ENCODE assay signal across 1 cellular context in the genomic region with DNA sequence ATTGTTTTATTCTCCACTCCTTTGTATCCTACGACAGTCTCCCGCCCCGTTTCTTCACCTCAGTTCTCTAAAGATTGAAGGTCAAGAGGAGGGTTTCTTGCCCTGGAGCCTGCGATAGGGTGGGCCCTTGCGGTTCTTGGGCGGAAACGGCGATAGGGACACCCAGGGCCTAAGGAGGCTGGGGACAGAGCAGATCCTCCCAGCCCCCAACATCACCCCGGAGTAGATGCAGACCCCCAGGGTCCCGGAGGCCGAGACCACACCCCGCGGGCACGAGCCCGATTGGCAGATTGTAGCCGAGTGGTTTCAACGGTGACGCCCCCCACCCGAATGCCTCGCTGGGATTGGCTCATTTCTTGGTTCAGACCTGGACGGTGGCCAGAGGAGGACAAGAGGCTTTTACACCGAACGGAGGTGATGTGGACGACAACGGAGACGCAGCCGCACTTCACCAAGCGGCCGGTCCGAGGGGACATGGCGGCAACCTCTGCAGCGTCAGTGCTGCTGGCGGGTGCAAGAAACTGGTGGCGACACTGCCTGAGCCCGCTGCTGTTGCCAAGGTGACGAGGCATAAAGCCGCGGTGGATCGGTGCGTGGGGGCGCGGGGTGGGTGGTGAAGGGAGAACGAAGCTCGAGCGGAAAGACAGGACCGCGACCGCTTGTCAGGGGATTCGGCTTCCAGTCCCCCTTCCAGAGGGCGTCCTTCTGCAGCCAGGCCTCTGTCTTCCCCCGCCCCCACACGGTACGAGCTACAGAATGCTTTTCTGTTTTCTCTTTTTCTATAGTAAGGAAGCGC.
TF ChIP-seq lines count a peak whose summit lies in the region.

No MANE protein-coding gene starts in this region.

TF ChIP-seq in GM12878, 131 proteins besides CTCF, POLR2A, EP300 and RAD21 (continued from another document and continues in another):
- TF ChIP-seq, protein P1, sequence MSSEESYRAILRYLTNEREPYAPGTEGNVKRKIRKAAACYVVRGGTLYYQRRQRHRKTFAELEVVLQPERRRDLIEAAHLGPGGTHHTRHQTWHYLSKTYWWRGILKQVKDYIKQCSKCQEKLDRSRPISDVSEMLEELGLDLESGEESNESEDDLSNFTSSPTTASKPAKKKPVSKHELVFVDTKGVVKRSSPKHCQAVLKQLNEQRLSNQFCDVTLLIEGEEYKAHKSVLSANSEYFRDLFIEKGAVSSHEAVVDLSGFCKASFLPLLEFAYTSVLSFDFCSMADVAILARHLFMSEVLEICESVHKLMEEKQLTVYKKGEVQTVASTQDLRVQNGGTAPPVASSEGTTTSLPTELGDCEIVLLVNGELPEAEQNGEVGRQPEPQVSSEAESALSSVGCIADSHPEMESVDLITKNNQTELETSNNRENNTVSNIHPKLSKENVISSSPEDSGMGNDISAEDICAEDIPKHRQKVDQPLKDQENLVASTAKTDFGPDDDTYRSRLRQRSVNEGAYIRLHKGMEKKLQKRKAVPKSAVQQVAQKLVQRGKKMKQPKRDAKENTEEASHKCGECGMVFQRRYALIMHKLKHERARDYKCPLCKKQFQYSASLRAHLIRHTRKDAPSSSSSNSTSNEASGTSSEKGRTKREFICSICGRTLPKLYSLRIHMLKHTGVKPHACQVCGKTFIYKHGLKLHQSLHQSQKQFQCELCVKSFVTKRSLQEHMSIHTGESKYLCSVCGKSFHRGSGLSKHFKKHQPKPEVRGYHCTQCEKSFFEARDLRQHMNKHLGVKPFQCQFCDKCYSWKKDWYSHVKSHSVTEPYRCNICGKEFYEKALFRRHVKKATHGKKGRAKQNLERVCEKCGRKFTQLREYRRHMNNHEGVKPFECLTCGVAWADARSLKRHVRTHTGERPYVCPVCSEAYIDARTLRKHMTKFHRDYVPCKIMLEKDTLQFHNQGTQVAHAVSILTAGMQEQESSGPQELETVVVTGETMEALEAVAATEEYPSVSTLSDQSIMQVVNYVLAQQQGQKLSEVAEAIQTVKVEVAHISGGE (CRISPR knock-in tag; IDR thresholded peaks at IDR 0.05), result no peak
- TF ChIP-seq CHD2 (IDR thresholded peaks at IDR 0.05; ENCODE audit: borderline replicate concordance, low read depth, low read length) (no peak), NR2C1 (IDR thresholded peaks at IDR 0.05) (no peak), GATAD2B (conservative IDR thresholded peaks at IDR 0.05; ENCODE audit: low read depth) (peak; percentile 72; the same call in 1 of the 2 replicates), NR2F1 (conservative IDR thresholded peaks at IDR 0.05) (peak; percentile 57; the same call in 1 of the 2 replicates), MTA3 (IDR thresholded peaks at IDR 0.05; ENCODE audit: borderline replicate concordance, low read length) (no peak), RUNX3 (IDR thresholded peaks at IDR 0.05; ENCODE audit: low read length) (peak; percentile 35; the same call in 1 of the 2 replicates), CBFB (IDR thresholded peaks at IDR 0.05; ENCODE audit: low read depth) (peak; percentile 75; the same call in 1 of the 2 replicates), ZNF207 (IDR thresholded peaks at IDR 0.05; ENCODE audit: borderline replicate concordance) (0 out of 2 replicates have a peak, but pooled peaks have one; percentile 44), SPI1 (IDR thresholded peaks at IDR 0.05; ENCODE audit: borderline replicate concordance, insufficient read depth, low read depth, low read length) (no peak), NR2C2 (IDR thresholded peaks at IDR 0.05; ENCODE audit: borderline replicate concordance, control insufficient read depth, insufficient read length, low read depth) (no peak), ZNF24 (IDR thresholded peaks at IDR 0.05) (no peak), JUNB (IDR thresholded peaks at IDR 0.05) (no peak), BHLHE40 (IDR thresholded peaks at IDR 0.05; ENCODE audit: borderline replicate concordance in 1 of 2, low read depth in 2 of 2, low read length in 1 of 2) (peak in 1 of 2 experiments; percentile 64; a peak in 2 of 4 replicates), EED (IDR thresholded peaks at IDR 0.05; ENCODE audit: low read depth) (no peak), CREB1 (IDR thresholded peaks at IDR 0.05; ENCODE audit: low read depth) (peak; percentile 45; the same call in 1 of the 2 replicates), MYC (IDR thresholded peaks at IDR 0.05; ENCODE audit: insufficient read depth, insufficient read length, insufficient replicate concordance, low read length, severe bottlenecking) (no peak), RAD51 (IDR thresholded peaks at IDR 0.05) (no peak), MTA2 (IDR thresholded peaks at IDR 0.05; ENCODE audit: low read depth) (0 out of 2 replicates have a peak, but pooled peaks have one; percentile 21), NRF1 (conservative IDR thresholded peaks at IDR 0.05; ENCODE audit: low read depth, low read length) (no peak), RFX5 (IDR thresholded peaks at IDR 0.05; ENCODE audit: low read depth, low read length) (no peak; the same call in 1 of the 2 replicates), SP1 (IDR thresholded peaks at IDR 0.05; ENCODE audit: low read depth, low read length) (peak; percentile 69), SREBF2 (IDR thresholded peaks at IDR 0.05; ENCODE audit: low read length) (no peak)
- TF ChIP-seq, protein P2, sequence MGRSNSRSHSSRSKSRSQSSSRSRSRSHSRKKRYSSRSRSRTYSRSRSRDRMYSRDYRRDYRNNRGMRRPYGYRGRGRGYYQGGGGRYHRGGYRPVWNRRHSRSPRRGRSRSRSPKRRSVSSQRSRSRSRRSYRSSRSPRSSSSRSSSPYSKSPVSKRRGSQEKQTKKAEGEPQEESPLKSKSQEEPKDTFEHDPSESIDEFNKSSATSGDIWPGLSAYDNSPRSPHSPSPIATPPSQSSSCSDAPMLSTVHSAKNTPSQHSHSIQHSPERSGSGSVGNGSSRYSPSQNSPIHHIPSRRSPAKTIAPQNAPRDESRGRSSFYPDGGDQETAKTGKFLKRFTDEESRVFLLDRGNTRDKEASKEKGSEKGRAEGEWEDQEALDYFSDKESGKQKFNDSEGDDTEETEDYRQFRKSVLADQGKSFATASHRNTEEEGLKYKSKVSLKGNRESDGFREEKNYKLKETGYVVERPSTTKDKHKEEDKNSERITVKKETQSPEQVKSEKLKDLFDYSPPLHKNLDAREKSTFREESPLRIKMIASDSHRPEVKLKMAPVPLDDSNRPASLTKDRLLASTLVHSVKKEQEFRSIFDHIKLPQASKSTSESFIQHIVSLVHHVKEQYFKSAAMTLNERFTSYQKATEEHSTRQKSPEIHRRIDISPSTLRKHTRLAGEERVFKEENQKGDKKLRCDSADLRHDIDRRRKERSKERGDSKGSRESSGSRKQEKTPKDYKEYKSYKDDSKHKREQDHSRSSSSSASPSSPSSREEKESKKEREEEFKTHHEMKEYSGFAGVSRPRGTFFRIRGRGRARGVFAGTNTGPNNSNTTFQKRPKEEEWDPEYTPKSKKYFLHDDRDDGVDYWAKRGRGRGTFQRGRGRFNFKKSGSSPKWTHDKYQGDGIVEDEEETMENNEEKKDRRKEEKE (IDR thresholded peaks at IDR 0.05), result no peak
- TF ChIP-seq, protein P3, sequence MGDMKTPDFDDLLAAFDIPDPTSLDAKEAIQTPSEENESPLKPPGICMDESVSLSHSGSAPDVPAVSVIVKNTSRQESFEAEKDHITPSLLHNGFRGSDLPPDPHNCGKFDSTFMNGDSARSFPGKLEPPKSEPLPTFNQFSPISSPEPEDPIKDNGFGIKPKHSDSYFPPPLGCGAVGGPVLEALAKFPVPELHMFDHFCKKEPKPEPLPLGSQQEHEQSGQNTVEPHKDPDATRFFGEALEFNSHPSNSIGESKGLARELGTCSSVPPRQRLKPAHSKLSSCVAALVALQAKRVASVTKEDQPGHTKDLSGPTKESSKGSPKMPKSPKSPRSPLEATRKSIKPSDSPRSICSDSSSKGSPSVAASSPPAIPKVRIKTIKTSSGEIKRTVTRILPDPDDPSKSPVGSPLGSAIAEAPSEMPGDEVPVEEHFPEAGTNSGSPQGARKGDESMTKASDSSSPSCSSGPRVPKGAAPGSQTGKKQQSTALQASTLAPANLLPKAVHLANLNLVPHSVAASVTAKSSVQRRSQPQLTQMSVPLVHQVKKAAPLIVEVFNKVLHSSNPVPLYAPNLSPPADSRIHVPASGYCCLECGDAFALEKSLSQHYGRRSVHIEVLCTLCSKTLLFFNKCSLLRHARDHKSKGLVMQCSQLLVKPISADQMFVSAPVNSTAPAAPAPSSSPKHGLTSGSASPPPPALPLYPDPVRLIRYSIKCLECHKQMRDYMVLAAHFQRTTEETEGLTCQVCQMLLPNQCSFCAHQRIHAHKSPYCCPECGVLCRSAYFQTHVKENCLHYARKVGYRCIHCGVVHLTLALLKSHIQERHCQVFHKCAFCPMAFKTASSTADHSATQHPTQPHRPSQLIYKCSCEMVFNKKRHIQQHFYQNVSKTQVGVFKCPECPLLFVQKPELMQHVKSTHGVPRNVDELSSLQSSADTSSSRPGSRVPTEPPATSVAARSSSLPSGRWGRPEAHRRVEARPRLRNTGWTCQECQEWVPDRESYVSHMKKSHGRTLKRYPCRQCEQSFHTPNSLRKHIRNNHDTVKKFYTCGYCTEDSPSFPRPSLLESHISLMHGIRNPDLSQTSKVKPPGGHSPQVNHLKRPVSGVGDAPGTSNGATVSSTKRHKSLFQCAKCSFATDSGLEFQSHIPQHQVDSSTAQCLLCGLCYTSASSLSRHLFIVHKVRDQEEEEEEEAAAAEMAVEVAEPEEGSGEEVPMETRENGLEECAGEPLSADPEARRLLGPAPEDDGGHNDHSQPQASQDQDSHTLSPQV (IDR thresholded peaks at IDR 0.05), result no peak
- TF ChIP-seq, protein P4, sequence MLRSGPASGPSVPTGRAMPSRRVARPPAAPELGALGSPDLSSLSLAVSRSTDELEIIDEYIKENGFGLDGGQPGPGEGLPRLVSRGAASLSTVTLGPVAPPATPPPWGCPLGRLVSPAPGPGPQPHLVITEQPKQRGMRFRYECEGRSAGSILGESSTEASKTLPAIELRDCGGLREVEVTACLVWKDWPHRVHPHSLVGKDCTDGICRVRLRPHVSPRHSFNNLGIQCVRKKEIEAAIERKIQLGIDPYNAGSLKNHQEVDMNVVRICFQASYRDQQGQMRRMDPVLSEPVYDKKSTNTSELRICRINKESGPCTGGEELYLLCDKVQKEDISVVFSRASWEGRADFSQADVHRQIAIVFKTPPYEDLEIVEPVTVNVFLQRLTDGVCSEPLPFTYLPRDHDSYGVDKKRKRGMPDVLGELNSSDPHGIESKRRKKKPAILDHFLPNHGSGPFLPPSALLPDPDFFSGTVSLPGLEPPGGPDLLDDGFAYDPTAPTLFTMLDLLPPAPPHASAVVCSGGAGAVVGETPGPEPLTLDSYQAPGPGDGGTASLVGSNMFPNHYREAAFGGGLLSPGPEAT (IDR thresholded peaks at IDR 0.05; ENCODE audit: low read depth), result no peak
- TF ChIP-seq, protein P5, sequence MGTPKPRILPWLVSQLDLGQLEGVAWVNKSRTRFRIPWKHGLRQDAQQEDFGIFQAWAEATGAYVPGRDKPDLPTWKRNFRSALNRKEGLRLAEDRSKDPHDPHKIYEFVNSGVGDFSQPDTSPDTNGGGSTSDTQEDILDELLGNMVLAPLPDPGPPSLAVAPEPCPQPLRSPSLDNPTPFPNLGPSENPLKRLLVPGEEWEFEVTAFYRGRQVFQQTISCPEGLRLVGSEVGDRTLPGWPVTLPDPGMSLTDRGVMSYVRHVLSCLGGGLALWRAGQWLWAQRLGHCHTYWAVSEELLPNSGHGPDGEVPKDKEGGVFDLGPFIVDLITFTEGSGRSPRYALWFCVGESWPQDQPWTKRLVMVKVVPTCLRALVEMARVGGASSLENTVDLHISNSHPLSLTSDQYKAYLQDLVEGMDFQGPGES (IDR thresholded peaks at IDR 0.05), result no peak
- TF ChIP-seq, protein P6, sequence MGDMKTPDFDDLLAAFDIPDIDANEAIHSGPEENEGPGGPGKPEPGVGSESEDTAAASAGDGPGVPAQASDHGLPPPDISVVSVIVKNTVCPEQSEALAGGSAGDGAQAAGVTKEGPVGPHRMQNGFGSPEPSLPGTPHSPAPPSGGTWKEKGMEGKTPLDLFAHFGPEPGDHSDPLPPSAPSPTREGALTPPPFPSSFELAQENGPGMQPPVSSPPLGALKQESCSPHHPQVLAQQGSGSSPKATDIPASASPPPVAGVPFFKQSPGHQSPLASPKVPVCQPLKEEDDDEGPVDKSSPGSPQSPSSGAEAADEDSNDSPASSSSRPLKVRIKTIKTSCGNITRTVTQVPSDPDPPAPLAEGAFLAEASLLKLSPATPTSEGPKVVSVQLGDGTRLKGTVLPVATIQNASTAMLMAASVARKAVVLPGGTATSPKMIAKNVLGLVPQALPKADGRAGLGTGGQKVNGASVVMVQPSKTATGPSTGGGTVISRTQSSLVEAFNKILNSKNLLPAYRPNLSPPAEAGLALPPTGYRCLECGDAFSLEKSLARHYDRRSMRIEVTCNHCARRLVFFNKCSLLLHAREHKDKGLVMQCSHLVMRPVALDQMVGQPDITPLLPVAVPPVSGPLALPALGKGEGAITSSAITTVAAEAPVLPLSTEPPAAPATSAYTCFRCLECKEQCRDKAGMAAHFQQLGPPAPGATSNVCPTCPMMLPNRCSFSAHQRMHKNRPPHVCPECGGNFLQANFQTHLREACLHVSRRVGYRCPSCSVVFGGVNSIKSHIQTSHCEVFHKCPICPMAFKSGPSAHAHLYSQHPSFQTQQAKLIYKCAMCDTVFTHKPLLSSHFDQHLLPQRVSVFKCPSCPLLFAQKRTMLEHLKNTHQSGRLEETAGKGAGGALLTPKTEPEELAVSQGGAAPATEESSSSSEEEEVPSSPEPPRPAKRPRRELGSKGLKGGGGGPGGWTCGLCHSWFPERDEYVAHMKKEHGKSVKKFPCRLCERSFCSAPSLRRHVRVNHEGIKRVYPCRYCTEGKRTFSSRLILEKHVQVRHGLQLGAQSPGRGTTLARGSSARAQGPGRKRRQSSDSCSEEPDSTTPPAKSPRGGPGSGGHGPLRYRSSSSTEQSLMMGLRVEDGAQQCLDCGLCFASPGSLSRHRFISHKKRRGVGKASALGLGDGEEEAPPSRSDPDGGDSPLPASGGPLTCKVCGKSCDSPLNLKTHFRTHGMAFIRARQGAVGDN (IDR thresholded peaks at IDR 0.05), result no peak
- TF ChIP-seq, protein P7, sequence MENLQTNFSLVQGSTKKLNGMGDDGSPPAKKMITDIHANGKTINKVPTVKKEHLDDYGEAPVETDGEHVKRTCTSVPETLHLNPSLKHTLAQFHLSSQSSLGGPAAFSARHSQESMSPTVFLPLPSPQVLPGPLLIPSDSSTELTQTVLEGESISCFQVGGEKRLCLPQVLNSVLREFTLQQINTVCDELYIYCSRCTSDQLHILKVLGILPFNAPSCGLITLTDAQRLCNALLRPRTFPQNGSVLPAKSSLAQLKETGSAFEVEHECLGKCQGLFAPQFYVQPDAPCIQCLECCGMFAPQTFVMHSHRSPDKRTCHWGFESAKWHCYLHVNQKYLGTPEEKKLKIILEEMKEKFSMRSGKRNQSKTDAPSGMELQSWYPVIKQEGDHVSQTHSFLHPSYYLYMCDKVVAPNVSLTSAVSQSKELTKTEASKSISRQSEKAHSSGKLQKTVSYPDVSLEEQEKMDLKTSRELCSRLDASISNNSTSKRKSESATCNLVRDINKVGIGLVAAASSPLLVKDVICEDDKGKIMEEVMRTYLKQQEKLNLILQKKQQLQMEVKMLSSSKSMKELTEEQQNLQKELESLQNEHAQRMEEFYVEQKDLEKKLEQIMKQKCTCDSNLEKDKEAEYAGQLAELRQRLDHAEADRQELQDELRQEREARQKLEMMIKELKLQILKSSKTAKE (IDR thresholded peaks at IDR 0.05; ENCODE audit: low read depth, poor library complexity, severe bottlenecking), result no peak
- TF ChIP-seq, protein P8, sequence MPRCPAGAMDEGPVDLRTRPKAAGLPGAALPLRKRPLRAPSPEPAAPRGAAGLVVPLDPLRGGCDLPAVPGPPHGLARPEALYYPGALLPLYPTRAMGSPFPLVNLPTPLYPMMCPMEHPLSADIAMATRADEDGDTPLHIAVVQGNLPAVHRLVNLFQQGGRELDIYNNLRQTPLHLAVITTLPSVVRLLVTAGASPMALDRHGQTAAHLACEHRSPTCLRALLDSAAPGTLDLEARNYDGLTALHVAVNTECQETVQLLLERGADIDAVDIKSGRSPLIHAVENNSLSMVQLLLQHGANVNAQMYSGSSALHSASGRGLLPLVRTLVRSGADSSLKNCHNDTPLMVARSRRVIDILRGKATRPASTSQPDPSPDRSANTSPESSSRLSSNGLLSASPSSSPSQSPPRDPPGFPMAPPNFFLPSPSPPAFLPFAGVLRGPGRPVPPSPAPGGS (IDR thresholded peaks at IDR 0.05; ENCODE audit: borderline replicate concordance, insufficient read depth, low read depth, low read length, poor library complexity, severe bottlenecking), result peak; percentile 34
